ENCODE assay signal across 21 cellular contexts in genomic region chr1:184624626-184625025, GRCh38.
A peak's percentile ranks its signal among the peaks of the same experiment; 100 is the strongest.
DNase-seq lines count a peak whose midpoint lies in the region; ATAC-seq and TF ChIP-seq lines count a peak whose summit lies in the region.
"Had no signal": no experiment of that assay in that cellular context is flagged by ENCODE, and none has a peak within 500 bp of the region (broad histone marks: within the 10 kb centered on the region; RNA-seq: fewer than 3 reads in every experiment).

No MANE protein-coding gene starts in this region.

- H3K4me1 Mint-ChIP-seq in osteocyte (ENCODE audit: unreplicated experiment): peaks cover 69% of the 10 kb centered on the region
- H3K4me1 Mint-ChIP-seq: stimulated activated memory B cell treated with anti-CD40 and anti-IgM and Interleukin-4, amounts not matched to agents 10 μg/mL and 1 μg/mL and 100 μg/mL, for 72 hours had no signal

- intact Hi-C loops in mammary epithelial cell (cut with micrococcal nuclease): loop anchor here (5.0 kb wide), 1 partner anchor 237 kb away; the partner anchor contains the start of gene C1orf21

- ATAC-seq in GM18519 (IDR thresholded peaks at IDR 0.05; ENCODE audit: low FRiP score, unreplicated experiment) (no peak), HG03354 (IDR thresholded peaks at IDR 0.05; ENCODE audit: poor library complexity, severe bottlenecking, unreplicated experiment) (no peak)
- ATAC-seq: GM23338; pancreas; stimulated activated memory B cell treated with anti-CD40 and anti-IgM and Interleukin-4, amounts not matched to agents 10 μg/mL and 1 μg/mL and 100 μg/mL, for 72 hours; upper lobe of right lung had no signal

- H3K9me3 ChIP-seq in mammary epithelial cell (replicated peaks; ENCODE audit: insufficient read depth, low read length): no peaks in the 10 kb centered on the region
- H3K9me3 ChIP-seq: pancreas, upper lobe of right lung had no signal

- DNase-seq in A172 (ENCODE audit: low spot score): peak; percentile 21
- DNase-seq in M059J (ENCODE audit: low read depth): peak; percentile 59
- DNase-seq in mammary epithelial cell: peak; percentile 72
- DNase-seq in osteocyte (ENCODE audit: extremely low spot score, unreplicated experiment): no peak
- no peak for DNase-seq in SHP77 treated with DMSO at 0.1 percent for 48 hours (lab: John Stamatoyannopoulos, UW)
- no peak for DNase-seq in C1 segment of cervical spinal cord (lab: John Stamatoyannopoulos, UW)
- DNase-seq: activated CD4-positive, alpha-beta memory T cell treated with anti-CD3 and anti-CD28 coated beads for 36 hours; activated T-cell treated with anti-CD3 and anti-CD28 coated beads, Interleukin-2, amount 50 U/mL, for 24 hours; effector CD4-positive, alpha-beta T cell; left ventricle myocardium superior; NCI-H1694; NCI-H446; pancreas; stimulated activated CD4-positive, alpha-beta T cell treated with anti-CD3 and anti-CD28 coated beads, Interleukin-12 subunit alpha, Interleukin-12 subunit beta, amount 100 ng/mL, for 4 hours; upper lobe of right lung had no signal

- H3K9ac ChIP-seq in mammary epithelial cell (ENCODE audit: insufficient read depth, low read length): no peak overlapping the region

- in situ Hi-C loops in mammary epithelial cell (cut with MboI; ENCODE audit: low sequenced_read_pairs in 2 of 2): no loop called here

- peak overlapping the region; percentile 84 for H3K27ac Mint-ChIP-seq in osteocyte (ENCODE audit: unreplicated experiment)
- H3K27ac Mint-ChIP-seq: activated CD4-positive, alpha-beta memory T cell treated with anti-CD3 and anti-CD28 coated beads for 36 hours; activated naive CD8-positive, alpha-beta T cell; activated T-cell treated with anti-CD3 and anti-CD28 coated beads, Interleukin-2, amount 50 U/mL, for 24 hours; GM23338; stimulated activated memory B cell treated with anti-CD40 and anti-IgM and Interleukin-4, amounts not matched to agents 10 μg/mL and 1 μg/mL and 100 μg/mL, for 72 hours had no signal

- peak overlapping the region; percentile 9 for H3K27ac ChIP-seq in mammary epithelial cell (ENCODE audit: insufficient read depth, low read depth, low read length)
- H3K27ac ChIP-seq: cardiac muscle cell, pancreas, upper lobe of right lung had no signal

- dilution Hi-C loops in mammary epithelial cell (cut with HindIII; ENCODE audit: low sequenced_read_pairs): no loop called here

- H3K27me3 Mint-ChIP-seq in osteocyte (ENCODE audit: unreplicated experiment): no peaks in the 10 kb centered on the region
- H3K27me3 Mint-ChIP-seq: activated naive CD8-positive, alpha-beta T cell had no signal

- no peaks in the 10 kb centered on the region for H4K20me1 ChIP-seq in mammary epithelial cell (ENCODE audit: insufficient read depth, low read length)

- H3K27me3 ChIP-seq in mammary epithelial cell (ENCODE audit: insufficient read depth, low read length): no peaks in the 10 kb centered on the region
- H3K27me3 ChIP-seq: cardiac muscle cell, pancreas, upper lobe of right lung had no signal

- H3K4me3 ChIP-seq in mammary epithelial cell (replicated peaks in 1 of 3; ENCODE audit: insufficient read depth in 1 of 3, low read depth in 2 of 3, low read length in 3 of 3): no peak overlapping the region
- H3K4me3 ChIP-seq: cardiac muscle cell, GM23338, pancreas, upper lobe of right lung had no signal

- 37% methylated on average over 5 of the region's 5 CpGs for WGBS in mammary epithelial cell (ENCODE audit: low coverage, missing lambda C conversion rate)

- no TSS peak for BruUV-seq in mammary epithelial cell (replicated peaks; lab: Mats Ljungman, UMichigan)

- peak overlapping the region; percentile 43 for H3K4me2 ChIP-seq in mammary epithelial cell (ENCODE audit: insufficient read depth, low read depth, low read length)
- H3K4me2 ChIP-seq: GM23338 had no signal

- CTCF ChIA-PET in mammary epithelial cell (lab: Charles Lee; ENCODE audit: low non-redundant PET): no interaction called here

- no peak overlapping the region for H2AFZ ChIP-seq in mammary epithelial cell (ENCODE audit: low read depth, low read length)
- H2AFZ ChIP-seq: GM23338 had no signal

- peaks cover 22% of the 10 kb centered on the region for H3K4me1 ChIP-seq in mammary epithelial cell (ENCODE audit: insufficient read depth, low read length)

- H3K4me3 Mint-ChIP-seq in osteocyte (ENCODE audit: unreplicated experiment): no peak overlapping the region
- H3K4me3 Mint-ChIP-seq: activated CD4-positive, alpha-beta memory T cell treated with anti-CD3 and anti-CD28 coated beads for 36 hours; activated naive CD8-positive, alpha-beta T cell; activated T-cell treated with anti-CD3 and anti-CD28 coated beads, Interleukin-2, amount 50 U/mL, for 24 hours; GM23338; stimulated activated memory B cell treated with anti-CD40 and anti-IgM and Interleukin-4, amounts not matched to agents 10 μg/mL and 1 μg/mL and 100 μg/mL, for 72 hours had no signal

- H3K79me2 ChIP-seq in mammary epithelial cell (ENCODE audit: insufficient read depth, low read length): no peaks in the 10 kb centered on the region

- H3K36me3 Mint-ChIP-seq in osteocyte (ENCODE audit: unreplicated experiment): peaks cover 3% of the 10 kb centered on the region
- H3K36me3 Mint-ChIP-seq: activated CD4-positive, alpha-beta memory T cell treated with anti-CD3 and anti-CD28 coated beads for 36 hours; activated naive CD8-positive, alpha-beta T cell; stimulated activated memory B cell treated with anti-CD40 and anti-IgM and Interleukin-4, amounts not matched to agents 10 μg/mL and 1 μg/mL and 100 μg/mL, for 72 hours had no signal

- no peaks in the 10 kb centered on the region for H3K9me3 Mint-ChIP-seq in osteocyte (ENCODE audit: unreplicated experiment)
- H3K9me3 Mint-ChIP-seq: activated CD4-positive, alpha-beta memory T cell treated with anti-CD3 and anti-CD28 coated beads for 36 hours; activated T-cell treated with anti-CD3 and anti-CD28 coated beads, Interleukin-2, amount 50 U/mL, for 24 hours; GM23338 had no signal

- H3K36me3 ChIP-seq in mammary epithelial cell (ENCODE audit: insufficient read depth, low read length): no peaks in the 10 kb centered on the region
- H3K36me3 ChIP-seq: cardiac muscle cell, pancreas, upper lobe of right lung had no signal

- TF ChIP-seq CTCF in mammary epithelial cell (conservative IDR thresholded peaks at IDR 0.05 in 1 of 2, IDR thresholded peaks at IDR 0.05 in 1 of 2; ENCODE audit: extremely low read depth in 1 of 2, insufficient read depth in 1 of 2, low read depth in 1 of 2, low read length in 2 of 2): no peak
- no peak for TF ChIP-seq CTCF in osteocyte (IDR thresholded peaks at IDR 0.05)

Comparison
In these comparisons a context has a peak if more than half of its experiments do, and no peak if none do; other contexts are left out.
1. DNase-seq: peak in A172 (single experiment), M059J (single experiment) and mammary epithelial cell (single experiment); none in osteocyte (single experiment), SHP77 treated with DMSO at 0.1 percent for 48 hours (single experiment) and C1 segment of cervical spinal cord (0 of 14).